Comparison of ENCODE assay signal across 22 cellular contexts in the genomic region with DNA sequence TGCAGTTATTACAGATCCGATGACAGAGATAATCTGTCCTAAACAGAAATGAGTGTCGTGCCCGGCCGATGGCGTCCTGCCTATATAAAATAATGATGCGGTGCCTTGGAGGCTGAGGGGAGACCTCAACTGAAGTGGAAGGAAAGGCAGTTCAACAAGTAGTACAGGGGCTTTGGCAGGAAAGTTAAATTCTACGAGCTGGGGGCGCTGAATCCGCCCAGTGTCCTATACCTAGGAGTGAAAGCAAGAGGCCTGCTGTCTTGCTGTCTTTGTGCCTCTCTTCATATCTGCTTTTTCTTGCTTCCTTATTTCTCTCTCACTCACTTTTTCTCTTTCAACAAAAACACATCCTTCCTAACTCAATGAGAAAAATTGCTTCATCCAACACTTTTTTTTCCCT.
A peak's percentile ranks its signal among the peaks of the same experiment; 100 is the strongest.
DNase-seq lines count a peak whose midpoint lies in the region; ATAC-seq, FAIRE-seq and TF ChIP-seq lines count a peak whose summit lies in the region.
"Had no signal": no experiment of that assay in that cellular context is flagged by ENCODE, and none has a peak within 500 bp of the region (broad histone marks: within the 10 kb centered on the region; RNA-seq: fewer than 3 reads in every experiment).

No MANE protein-coding gene starts in this region.

- no peak for TF ChIP-seq POLR2A in A549 (IDR thresholded peaks at IDR 0.05; ENCODE audit: low read length)

- ATAC-seq in A549, result no peak
- peak; percentile 84 for ATAC-seq in GM19351 (IDR thresholded peaks at IDR 0.05; ENCODE audit: unreplicated experiment)
- no peak for ATAC-seq in HG02973 (IDR thresholded peaks at IDR 0.05; ENCODE audit: unreplicated experiment)
- ATAC-seq: gastrocnemius medialis, left lung, pancreas had no signal

- H3K4me2 ChIP-seq in A549, result no peak overlapping the region

- peak; percentile 18 for FAIRE-seq in A549 (lab: Jason Lieb, UNC)
- FAIRE-seq: pancreas, RCC 7860 had no signal

- CTCF ChIA-PET in A549 (lab: Yijun Ruan, JAX), result interaction anchor here (1.1 kb wide), 1 partner anchor 1177 kb away, joined by 3 read pairs; no protein-coding TSS in a partner anchor

- no peak overlapping the region for H3K4me3 ChIP-seq in A549
- H3K4me3 ChIP-seq: gastrocnemius medialis, GM23248, left lung, pancreas, suprapubic skin had no signal

- 70% methylated on average over 9 of the region's 9 CpGs for WGBS in A549 (ENCODE audit: missing lambda C conversion rate)

- POLR2A ChIA-PET in A549 (lab: Yijun Ruan, JAX), result no interaction called here

- no peak for TF ChIP-seq CTCF in A549 (IDR thresholded peaks at IDR 0.05)

- no peaks in the 10 kb centered on the region for H3K4me1 ChIP-seq in A549
- H3K4me1 ChIP-seq: Caco-2, gastrocnemius medialis, left lung, pancreas, suprapubic skin had no signal

- no peak for TF ChIP-seq RAD21 in A549 (conservative IDR thresholded peaks at IDR 0.05 in 1 of 2, IDR thresholded peaks at IDR 0.05 in 1 of 2)

- no peak overlapping the region for H3K27ac ChIP-seq in A549
- H3K27ac ChIP-seq: gastrocnemius medialis, GM23248, left lung, pancreas, suprapubic skin, WERI-Rb-1 had no signal

- H3K9me3 ChIP-seq in A549, result no peaks in the 10 kb centered on the region
- H3K9me3 ChIP-seq: Caco-2, gastrocnemius medialis, left lung, pancreas, suprapubic skin had no signal

- DNase-seq in A549 (ENCODE audit: low read depth in 1 of 2, low spot score in 1 of 2) (no peak), RPMI8226 (peak; percentile 22), iPS-NIHi7 (ENCODE audit: extremely low spot score) (peak; percentile 45), NCI-H2227 (lab: John Stamatoyannopoulos, UW; ENCODE audit: unreplicated experiment) (no peak), OCI-M2 (lab: John Stamatoyannopoulos, UW; ENCODE audit: unreplicated experiment) (no peak)
- DNase-seq in activated CD4-positive, alpha-beta T cell treated with anti-CD3 and anti-CD28 coated beads for 4 hours, result no peak
- DNase-seq: activated gamma-delta T cell; AML-193; erythroblast; gastrocnemius medialis; GM23248; left lung; NCI-H2081; NCI-H526; pancreas; stimulated activated CD4-positive, alpha-beta T cell treated with anti-CD3 and anti-CD28 coated beads, Interleukin-2, amount 100 ng/mL, for 48 hours; WERI-Rb-1 had no signal

- TF ChIP-seq EP300 in A549 (IDR thresholded peaks at IDR 0.05), result no peak

TF ChIP-seq in A549, 52 proteins besides CTCF, POLR2A, EP300 and RAD21:
- no peak for TF ChIP-seq TFCP2L1 (CRISPR knock-in tag; IDR thresholded peaks at IDR 0.05)
- TF ChIP-seq CBX2 (IDR thresholded peaks at IDR 0.05; ENCODE audit: borderline replicate concordance, low read depth), result no peak
- no peak for TF ChIP-seq BHLHE40 (IDR thresholded peaks at IDR 0.05; ENCODE audit: low read depth, low read length)
- no peak for TF ChIP-seq RCOR1 (IDR thresholded peaks at IDR 0.05; ENCODE audit: low read depth, low read length)
- TF ChIP-seq PHF8 (IDR thresholded peaks at IDR 0.05; ENCODE audit: borderline replicate concordance, low read depth), result no peak
- TF ChIP-seq TP53 (CRISPR knock-in tag; IDR thresholded peaks at IDR 0.05), result no peak
- TF ChIP-seq HMGXB4 (CRISPR knock-in tag; IDR thresholded peaks at IDR 0.05; ENCODE audit: borderline replicate concordance), result no peak
- no peak for TF ChIP-seq EHMT2 (IDR thresholded peaks at IDR 0.05; ENCODE audit: low read depth)
- TF ChIP-seq FOXS1 (CRISPR knock-in tag; IDR thresholded peaks at IDR 0.05), result no peak
- TF ChIP-seq ZFP36 (IDR thresholded peaks at IDR 0.05; ENCODE audit: borderline replicate concordance, partially characterized antibody), result no peak
- no peak for TF ChIP-seq REST (IDR thresholded peaks at IDR 0.05)
- no peak for TF ChIP-seq RNF2 (IDR thresholded peaks at IDR 0.05; ENCODE audit: borderline replicate concordance, low read depth)

Comparison
In these comparisons a context has a peak if more than half of its experiments do, and no peak if none do; other contexts are left out.
1. DNase-seq: peak in RPMI8226 (single experiment) and iPS-NIHi7 (single experiment); none in A549 (0 of 2), NCI-H2227 (single experiment), activated CD4-positive, alpha-beta T cell treated with anti-CD3 and anti-CD28 coated beads for 4 hours (0 of 2) and OCI-M2 (single experiment).